ENCODE assay signal across 8 cellular contexts in genomic region chr22:40276877-40277823, GRCh38.
DNase-seq lines count a peak whose midpoint lies in the region; ATAC-seq, FAIRE-seq and TF ChIP-seq lines count a peak whose summit lies in the region.

No MANE protein-coding gene starts in this region.

- no peak overlapping the region for H3K4me3 Mint-ChIP-seq in activated CD4-positive, alpha-beta memory T cell treated with anti-CD3 and anti-CD28 coated beads for 36 hours
- H3K4me3 Mint-ChIP-seq in activated CD4-positive, alpha-beta memory T cell treated with anti-CD3 and anti-CD28 coated beads, Interleukin-2, amount 10 ng/mL, durations not matched to agents 7 days and 5 days, result no peak overlapping the region

- ATAC-seq in body of pancreas, result peak; percentile 59
- peak in 1 of 2 donors; percentile 58 for ATAC-seq in lower lobe of right lung

- H2BK12ac ChIP-seq in trophoblast cell (ENCODE audit: low read length), result no peak overlapping the region

- TF ChIP-seq CTCF in body of pancreas (IDR thresholded peaks at IDR 0.05) (no peak), lower lobe of right lung (IDR thresholded peaks at IDR 0.05) (no peak), transverse colon (IDR thresholded peaks at IDR 0.05) (no peak)

- no peak overlapping the region for H3K18ac ChIP-seq in trophoblast cell (ENCODE audit: low read length)

- no peak overlapping the region for H3K9ac ChIP-seq in trophoblast cell (ENCODE audit: low read length)

- CTCF ChIA-PET in activated CD4-positive, alpha-beta memory T cell treated with anti-CD3 and anti-CD28 coated beads for 36 hours (lab: Charles Lee), result interaction anchor here (0.6 to 1.6 kb wide), 4 partner anchors 26 to 646 kb away, joined by 3 to 10 read pairs (median 4); partner anchors contain the start of gene ADSL
- CTCF ChIA-PET in activated CD4-positive, alpha-beta memory T cell treated with anti-CD3 and anti-CD28 coated beads, Interleukin-2, amount 10 ng/mL, durations not matched to agents 7 days and 5 days (lab: Charles Lee), result interaction anchor here (1.0 kb wide), 1 partner anchor 71 kb away, joined by 5 read pairs; no protein-coding TSS in a partner anchor

- no peak for TF ChIP-seq EP300 in transverse colon (IDR thresholded peaks at IDR 0.05; ENCODE audit: low read depth)

- no peak overlapping the region for H4K12ac ChIP-seq in trophoblast cell (ENCODE audit: low read depth, low read length)

- H3K27me3 Mint-ChIP-seq in activated CD4-positive, alpha-beta memory T cell treated with anti-CD3 and anti-CD28 coated beads for 36 hours, result no peaks in the 10 kb centered on the region
- H3K27me3 Mint-ChIP-seq in activated CD4-positive, alpha-beta memory T cell treated with anti-CD3 and anti-CD28 coated beads, Interleukin-2, amount 10 ng/mL, durations not matched to agents 7 days and 5 days, result no peaks in the 10 kb centered on the region

- intact Hi-C loops in activated CD4-positive, alpha-beta memory T cell treated with anti-CD3 and anti-CD28 coated beads for 36 hours (cut with micrococcal nuclease), result loop anchor here (1.0 to 5.0 kb wide), 5 partner anchors 8 to 60 kb away; no protein-coding TSS in a partner anchor
- intact Hi-C loops in body of pancreas (cut with DNase I), result no loop called here
- intact Hi-C loops in lower lobe of right lung (cut with DNase I), result no loop called here
- intact Hi-C loops in transverse colon (cut with DNase I; ENCODE audit: low total_unique reads), result no loop called here

- H4K8ac ChIP-seq in trophoblast cell (ENCODE audit: low read depth, low read length), result no peak overlapping the region

- H3K79me2 ChIP-seq in trophoblast cell (ENCODE audit: control insufficient read depth, insufficient read depth, low read length, poor library complexity), result no peaks in the 10 kb centered on the region

- POLR2A ChIA-PET in activated CD4-positive, alpha-beta memory T cell treated with anti-CD3 and anti-CD28 coated beads for 36 hours (lab: Charles Lee), result interaction anchor here (0.6 to 1.8 kb wide), 7 partner anchors 8 to 233 kb away, joined by 3 to 7 read pairs (median 3); partner anchors contain the start of gene TNRC6B
- POLR2A ChIA-PET in activated CD4-positive, alpha-beta memory T cell treated with anti-CD3 and anti-CD28 coated beads, Interleukin-2, amount 10 ng/mL, durations not matched to agents 7 days and 5 days (lab: Charles Lee), result interaction anchor here (0.9 to 1.5 kb wide), 6 partner anchors 13 to 233 kb away, joined by 3 to 7 read pairs (median 5); partner anchors contain the start of gene TNRC6B

- no peak overlapping the region for H3K23ac ChIP-seq in trophoblast cell (ENCODE audit: low read length)

- no peak overlapping the region for H2BK120ac ChIP-seq in trophoblast cell (ENCODE audit: insufficient read depth, low read length, poor library complexity)

- H2BK5ac ChIP-seq in trophoblast cell (ENCODE audit: low read depth, low read length, poor library complexity), result no peak overlapping the region

- H3K27ac ChIP-seq in body of pancreas (peak overlapping the region in 3 of 4 donors; percentile 50 to 81 (median 56)), lower lobe of right lung (peak overlapping the region; percentile 75), transverse colon (peak overlapping the region; percentile 75 to 90 (median 84)), trophoblast cell (ENCODE audit: low read depth, low read length) (no peak overlapping the region)

- H3K36me3 ChIP-seq in body of pancreas (replicated peaks in 1 of 2; ENCODE audit: insufficient read depth in 1 of 2, low read depth in 2 of 2), result peaks cover 0 to 18% of the 10 kb centered on the region in 2 donors
- peaks cover 63% of the 10 kb centered on the region for H3K36me3 ChIP-seq in lower lobe of right lung
- peaks cover 0 to 42% (median 9%) of the 10 kb centered on the region in 4 donors for H3K36me3 ChIP-seq in transverse colon
- H3K36me3 ChIP-seq in trophoblast cell (ENCODE audit: control insufficient read depth in 1 of 2, insufficient read depth in 2 of 2, low read length in 2 of 2), result peaks cover 13 to 16% of the 10 kb centered on the region in 2 experiments

- no peak overlapping the region for H3K4ac ChIP-seq in trophoblast cell (ENCODE audit: low read depth, low read length)

- no peak overlapping the region for H4K91ac ChIP-seq in trophoblast cell (ENCODE audit: low read depth, low read length)

- H2AK5ac ChIP-seq in trophoblast cell (ENCODE audit: low read length), result no peak overlapping the region

- peaks cover 37% of the 10 kb centered on the region for H3K36me3 Mint-ChIP-seq in activated CD4-positive, alpha-beta memory T cell treated with anti-CD3 and anti-CD28 coated beads for 36 hours
- H3K36me3 Mint-ChIP-seq in activated CD4-positive, alpha-beta memory T cell treated with anti-CD3 and anti-CD28 coated beads, Interleukin-2, amount 10 ng/mL, durations not matched to agents 7 days and 5 days (ENCODE audit: low read depth), result peaks cover 53% of the 10 kb centered on the region

- no peaks in the 10 kb centered on the region for H3K9me3 Mint-ChIP-seq in activated CD4-positive, alpha-beta memory T cell treated with anti-CD3 and anti-CD28 coated beads for 36 hours
- no peaks in the 10 kb centered on the region for H3K9me3 Mint-ChIP-seq in activated CD4-positive, alpha-beta memory T cell treated with anti-CD3 and anti-CD28 coated beads, Interleukin-2, amount 10 ng/mL, durations not matched to agents 7 days and 5 days

- TF ChIP-seq POLR2A in body of pancreas (IDR thresholded peaks at IDR 0.05) (no peak), transverse colon (IDR thresholded peaks at IDR 0.05) (no peak), H54 (IDR thresholded peaks at IDR 0.05; ENCODE audit: low read depth, low read length) (no peak)

- peaks cover 51% of the 10 kb centered on the region for H3K4me1 Mint-ChIP-seq in activated CD4-positive, alpha-beta memory T cell treated with anti-CD3 and anti-CD28 coated beads for 36 hours (ENCODE audit: low read depth)
- H3K4me1 Mint-ChIP-seq in activated CD4-positive, alpha-beta memory T cell treated with anti-CD3 and anti-CD28 coated beads, Interleukin-2, amount 10 ng/mL, durations not matched to agents 7 days and 5 days, result peaks cover 31% of the 10 kb centered on the region

- H3K4me3 ChIP-seq in body of pancreas, result no peak overlapping the region
- peak overlapping the region; percentile 43 for H3K4me3 ChIP-seq in lower lobe of right lung
- H3K4me3 ChIP-seq in transverse colon, result peak overlapping the region in 3 of 4 donors; percentile 8 to 42 (median 12)
- no peak overlapping the region for H3K4me3 ChIP-seq in trophoblast cell (ENCODE audit: low read depth, low read length)

- H3K4me1 ChIP-seq in body of pancreas (peaks cover 22% of the 10 kb centered on the region), lower lobe of right lung (peaks cover 22% of the 10 kb centered on the region), transverse colon (peaks cover 4 to 27% (median 12%) of the 10 kb centered on the region in 4 donors), trophoblast cell (ENCODE audit: control insufficient read depth in 1 of 2, insufficient read depth in 2 of 2, low read length in 2 of 2) (peaks cover 3 to 6% of the 10 kb centered on the region in 2 experiments)

- in situ Hi-C loops in transverse colon (cut with MboI; ENCODE audit: low pct_ligation_motif_present in 1 of 4, low pct_unique_long_range_greater_than_20kb in 1 of 4, low sequenced_read_pairs in 3 of 4), result no loop called here

- no peak overlapping the region for H2AFZ ChIP-seq in trophoblast cell (ENCODE audit: insufficient read depth, low read length, poor library complexity)

- H3K27ac Mint-ChIP-seq in activated CD4-positive, alpha-beta memory T cell treated with anti-CD3 and anti-CD28 coated beads for 36 hours, result peak overlapping the region; percentile 93
- H3K27ac Mint-ChIP-seq in activated CD4-positive, alpha-beta memory T cell treated with anti-CD3 and anti-CD28 coated beads, Interleukin-2, amount 10 ng/mL, durations not matched to agents 7 days and 5 days, result no peak overlapping the region

- DNase-seq in activated CD4-positive, alpha-beta memory T cell treated with anti-CD3 and anti-CD28 coated beads for 36 hours, result no peak
- DNase-seq in activated CD4-positive, alpha-beta memory T cell treated with anti-CD3 and anti-CD28 coated beads, Interleukin-2, amount 10 ng/mL, durations not matched to agents 7 days and 5 days, result no peak
- peak in 3 of 4 donors; percentile 17 to 50 (median 22) for DNase-seq in body of pancreas
- DNase-seq in lower lobe of right lung, result no peak
- DNase-seq in transverse colon, result no peak
- DNase-seq in trophoblast cell, result no peak
- no peak for DNase-seq in H54 (ENCODE audit: insufficient read length, low spot score)
- no peak for DNase-seq in GM19238 (ENCODE audit: insufficient read length, low spot score)

- no peak overlapping the region for H3K14ac ChIP-seq in trophoblast cell (ENCODE audit: low read length)

- H3K4me2 ChIP-seq in trophoblast cell (ENCODE audit: low read length), result no peak overlapping the region

- no peaks in the 10 kb centered on the region for H3K79me1 ChIP-seq in trophoblast cell (ENCODE audit: low read length)

- no peaks in the 10 kb centered on the region for H3K9me3 ChIP-seq in body of pancreas
- H3K9me3 ChIP-seq in lower lobe of right lung, result no peaks in the 10 kb centered on the region
- H3K9me3 ChIP-seq in transverse colon, result no peaks in the 10 kb centered on the region
- H3K9me3 ChIP-seq in trophoblast cell (ENCODE audit: insufficient read depth, low read depth, low read length), result no peaks in the 10 kb centered on the region

- no peak for FAIRE-seq in H54 (lab: Jason Lieb, UNC)

- H3K27me3 ChIP-seq in body of pancreas, result no peaks in the 10 kb centered on the region
- no peaks in the 10 kb centered on the region for H3K27me3 ChIP-seq in lower lobe of right lung (ENCODE audit: low read depth)
- no peaks in the 10 kb centered on the region for H3K27me3 ChIP-seq in transverse colon
- no peaks in the 10 kb centered on the region for H3K27me3 ChIP-seq in trophoblast cell (ENCODE audit: insufficient read depth, low read length)

- WGBS in body of pancreas, 2 donors, result 55 to 56% methylated on average over 10 of the region's 10 CpGs
- WGBS in transverse colon (ENCODE audit: low coverage in 1 of 2), 2 donors, result 68 to 78% methylated on average over 7 to 10 of the region's 10 CpGs
- no CpG with 5 or more reads among the region's 10 CpGs for WGBS in trophoblast cell (ENCODE audit: extremely low coverage, insufficient coverage, insufficient read length)

Comparison
In these comparisons a context has a peak if more than half of its experiments do, and no peak if none do; other contexts are left out.
1. DNase-seq: peak in body of pancreas (3 of 4); none in activated CD4-positive, alpha-beta memory T cell treated with anti-CD3 and anti-CD28 coated beads for 36 hours (single experiment), activated CD4-positive, alpha-beta memory T cell treated with anti-CD3 and anti-CD28 coated beads, Interleukin-2, amount 10 ng/mL, durations not matched to agents 7 days and 5 days (single experiment), lower lobe of right lung (single experiment), transverse colon (single experiment), trophoblast cell (0 of 2), H54 (single experiment) and GM19238 (single experiment).
2. H3K4me3 ChIP-seq: peak in lower lobe of right lung (single experiment) and transverse colon (3 of 4); none in body of pancreas (0 of 2) and trophoblast cell (single experiment).